In genomic region chr10:125152646-125153368, GRCh38 we compare ENCODE assay signal across 9 cellular contexts. TPM values are rescaled to one million over a fixed set of nuclear protein-coding genes. Genes with fewer than 3 reads are reported as not detected.
DNase-seq lines count a peak whose midpoint lies in the region; ATAC-seq, FAIRE-seq and TF ChIP-seq lines count a peak whose summit lies in the region.
"Had no signal": no experiment of that assay in that cellular context is flagged by ENCODE, and none has a peak within 500 bp of the region (broad histone marks: within the 10 kb centered on the region; RNA-seq: fewer than 3 reads in every experiment).

No MANE protein-coding gene starts in this region.

- H3K4me3 ChIP-seq in HEK293 (ENCODE audit: low read depth, low read length) (no peak overlapping the region), small intestine (ENCODE audit: low read depth in 1 of 2, low read length in 2 of 2) (peak overlapping the region in 1 of 2 donors; percentile 54), PC-9 (no peak overlapping the region)

- H3K79me2 ChIP-seq in PC-9 (ENCODE audit: low read depth), result peaks cover 98% of the 10 kb centered on the region

- peaks cover 66% of the 10 kb centered on the region for H3K4me1 ChIP-seq in HEK293 (ENCODE audit: control insufficient read depth, insufficient read depth, low read length)
- peaks cover 9 to 34% of the 10 kb centered on the region in 2 donors for H3K4me1 ChIP-seq in small intestine (ENCODE audit: control insufficient read depth in 2 of 2, insufficient read depth in 1 of 2, low read depth in 1 of 2, low read length in 1 of 2)
- peaks cover 19% of the 10 kb centered on the region for H3K4me1 ChIP-seq in PC-9 (replicated peaks; ENCODE audit: insufficient read depth)

- H3K4me3 Mint-ChIP-seq in activated naive CD8-positive, alpha-beta T cell treated with anti-CD3 and anti-CD28 coated beads, Interleukin-2, amount 50 U/mL, for 24 hours, result no peak overlapping the region

- peak; percentile 39 for DNase-seq in kidney glomerular epithelial cell (lab: John Stamatoyannopoulos, UW)
- DNase-seq in small intestine, result peak; percentile 53
- DNase-seq in activated naive CD8-positive, alpha-beta T cell treated with anti-CD3 and anti-CD28 coated beads, Interleukin-2, amount 50 U/mL, for 24 hours, result no peak
- DNase-seq in NCI-H2107 treated with DMSO at 0.1 percent for 48 hours (lab: John Stamatoyannopoulos, UW; ENCODE audit: unreplicated experiment), result no peak
- no peak for DNase-seq in PC-9
- no peak for DNase-seq in cortex of kidney (lab: John Stamatoyannopoulos, UW)

- H3F3A ChIP-seq in PC-9 (ENCODE audit: insufficient read depth, low read depth), result 0 out of 2 replicates have a peak, but pooled peaks cover 2% of the 10 kb centered on the region

- intact Hi-C loops in PC-9 (cut with micrococcal nuclease; ENCODE audit: unreplicated experiment), result no loop called here

- H3K9me3 ChIP-seq in HEK293 (ENCODE audit: control insufficient read depth, insufficient read depth, low read depth, low read length) (no peaks in the 10 kb centered on the region), small intestine (ENCODE audit: control insufficient read depth, low read depth) (no peaks in the 10 kb centered on the region), PC-9 (ENCODE audit: insufficient read depth, low read depth) (no peaks in the 10 kb centered on the region)

- 15 to 51% (median 31%) methylated on average over 16 of the region's 16 CpGs for WGBS in small intestine, 3 donors

- no peak for ATAC-seq in activated naive CD8-positive, alpha-beta T cell treated with anti-CD3 and anti-CD28 coated beads, Interleukin-2, amount 50 U/mL, for 24 hours

- no peak for FAIRE-seq in small intestine (lab: Jason Lieb, UNC)
- FAIRE-seq: GM12891 had no signal

- no peaks in the 10 kb centered on the region for H3K36me3 Mint-ChIP-seq in activated naive CD8-positive, alpha-beta T cell treated with anti-CD3 and anti-CD28 coated beads, Interleukin-2, amount 50 U/mL, for 24 hours (ENCODE audit: low read depth)

- H3K36me3 ChIP-seq in HEK293 (ENCODE audit: control insufficient read depth in 2 of 2, insufficient read depth in 1 of 2, low read length in 2 of 2) (peaks cover 0 to 27% of the 10 kb centered on the region in 2 experiments; a peak in 1 of 3 replicates), small intestine (ENCODE audit: control insufficient read depth in 2 of 2, insufficient read depth in 2 of 2, low read length in 2 of 2) (no peaks in the 10 kb centered on the region), PC-9 (ENCODE audit: low read depth) (peaks cover 2% of the 10 kb centered on the region; the same call in 1 of the 2 replicates)

- no peak overlapping the region for H3K27ac Mint-ChIP-seq in activated naive CD8-positive, alpha-beta T cell treated with anti-CD3 and anti-CD28 coated beads, Interleukin-2, amount 50 U/mL, for 24 hours

- POLR2A ChIA-PET in HEK293 (lab: Yijun Ruan, JAX) (no interaction called here), PC-9 (lab: Charles Lee; ENCODE audit: unreplicated experiment) (no interaction called here)

- H3K27me3 Mint-ChIP-seq in activated naive CD8-positive, alpha-beta T cell treated with anti-CD3 and anti-CD28 coated beads, Interleukin-2, amount 50 U/mL, for 24 hours, result peaks cover 84% of the 10 kb centered on the region

- H2AFZ ChIP-seq in PC-9, result no peak overlapping the region

- H3K27me3 ChIP-seq in small intestine (ENCODE audit: control insufficient read depth in 2 of 2, insufficient read depth in 2 of 2, low read length in 2 of 2) (no peaks in the 10 kb centered on the region), PC-9 (ENCODE audit: insufficient read depth, low read depth) (no peaks in the 10 kb centered on the region)

- peaks cover 70% of the 10 kb centered on the region for H4K20me1 ChIP-seq in PC-9 (ENCODE audit: insufficient read depth)

- CTCF ChIA-PET in HEK293 (lab: Yijun Ruan, JAX), result interaction anchor here (1.9 kb wide), 1 partner anchor 8 kb away, joined by 4 read pairs; no protein-coding TSS in a partner anchor
- CTCF ChIA-PET in PC-9 (lab: Charles Lee), result no interaction called here

- H3K9me2 ChIP-seq in PC-9 (ENCODE audit: insufficient read depth), result no peaks in the 10 kb centered on the region

- no peak for TF ChIP-seq CTCF in HEK293 (tag by site-specific recombination; IDR thresholded peaks at IDR 0.05)
- no peak for TF ChIP-seq CTCF in PC-9 (conservative IDR thresholded peaks at IDR 0.05)

- no TSS peak for BruUV-seq in PC-9 (replicated peaks; lab: Mats Ljungman, UMichigan)

- H3K4me2 ChIP-seq in PC-9, result no peak overlapping the region

- H3K9me3 Mint-ChIP-seq in activated naive CD8-positive, alpha-beta T cell treated with anti-CD3 and anti-CD28 coated beads, Interleukin-2, amount 50 U/mL, for 24 hours, result no peaks in the 10 kb centered on the region

- peaks cover 9% of the 10 kb centered on the region for H3K4me1 Mint-ChIP-seq in activated naive CD8-positive, alpha-beta T cell treated with anti-CD3 and anti-CD28 coated beads, Interleukin-2, amount 50 U/mL, for 24 hours

- H3K27ac ChIP-seq in HEK293 (ENCODE audit: extremely low read depth, low read depth, low read length) (peak overlapping the region; percentile 4; the same call in 1 of the 2 replicates), cingulate gyrus (ENCODE audit: low read depth, low read length) (peak overlapping the region; percentile 76), small intestine (ENCODE audit: low read depth in 1 of 2, low read length in 1 of 2) (peak overlapping the region; percentile 94 to 98), PC-9 (no peak overlapping the region)

TF ChIP-seq in HEK293, 187 proteins besides CTCF, POLR2A, EP300 and RAD21 (continues in another document):
- TF ChIP-seq ZNF843 (tag by site-specific recombination; IDR thresholded peaks at IDR 0.05) (no peak), ZNF292 (tag by site-specific recombination; IDR thresholded peaks at IDR 0.05; ENCODE audit: borderline replicate concordance, low read depth) (no peak), ZBTB21 (tag by site-specific recombination; IDR thresholded peaks at IDR 0.05) (no peak), ZNF24 (tag by site-specific recombination; IDR thresholded peaks at IDR 0.05) (no peak), ZNF23 (tag by site-specific recombination; IDR thresholded peaks at IDR 0.05; ENCODE audit: borderline replicate concordance) (no peak), ZNF112 (tag by site-specific recombination; IDR thresholded peaks at IDR 0.05) (no peak), ZNF629 (tag by site-specific recombination; IDR thresholded peaks at IDR 0.05) (no peak), HIC1 (tag by site-specific recombination; IDR thresholded peaks at IDR 0.05) (0 out of 2 replicates have a peak, but pooled peaks have one; percentile 16), ZBTB6 (tag by site-specific recombination; IDR thresholded peaks at IDR 0.05) (no peak), ZNF76 (tag by site-specific recombination; IDR thresholded peaks at IDR 0.05; ENCODE audit: borderline replicate concordance, low read depth) (no peak), ZSCAN18 (tag by site-specific recombination; IDR thresholded peaks at IDR 0.05) (no peak), BCL11A (tag by site-specific recombination; IDR thresholded peaks at IDR 0.05; ENCODE audit: low read depth) (no peak), ZNF138 (tag by site-specific recombination; IDR thresholded peaks at IDR 0.05; ENCODE audit: borderline replicate concordance) (no peak), IKZF3 (tag by site-specific recombination; IDR thresholded peaks at IDR 0.05) (0 out of 2 replicates have a peak, but pooled peaks have one; percentile 4), TRIM28 (IDR thresholded peaks at IDR 0.05; ENCODE audit: borderline replicate concordance, low read length) (no peak), ZNF514 (tag by site-specific recombination; IDR thresholded peaks at IDR 0.05) (no peak), FEZF1 (tag by site-specific recombination; IDR thresholded peaks at IDR 0.05) (no peak), MEIS1 (CRISPR knock-in tag; IDR thresholded peaks at IDR 0.05; ENCODE audit: borderline replicate concordance) (no peak), ZNF10 (tag by site-specific recombination; IDR thresholded peaks at IDR 0.05) (no peak)

RNA-seq across cellular contexts. Expression of gene CTBP2, which starts 7.6 kb away (rescaled TPM):
- polyA plus RNA-seq in small intestine, result 10 to 100 TPM; 38.1 to 52.6 (median 45.6) TPM
- total RNA-seq in PC-9 (2021), result 60.5 and 64.4 TPM in 2 replicates

Comparison
In these comparisons a context has a peak if more than half of its experiments do, and no peak if none do; other contexts are left out.
1. DNase-seq: peak in kidney glomerular epithelial cell (single experiment) and small intestine (single experiment); none in activated naive CD8-positive, alpha-beta T cell treated with anti-CD3 and anti-CD28 coated beads, Interleukin-2, amount 50 U/mL, for 24 hours (single experiment), NCI-H2107 treated with DMSO at 0.1 percent for 48 hours (single experiment), PC-9 (0 of 2) and cortex of kidney (single experiment).